In the genomic region with DNA sequence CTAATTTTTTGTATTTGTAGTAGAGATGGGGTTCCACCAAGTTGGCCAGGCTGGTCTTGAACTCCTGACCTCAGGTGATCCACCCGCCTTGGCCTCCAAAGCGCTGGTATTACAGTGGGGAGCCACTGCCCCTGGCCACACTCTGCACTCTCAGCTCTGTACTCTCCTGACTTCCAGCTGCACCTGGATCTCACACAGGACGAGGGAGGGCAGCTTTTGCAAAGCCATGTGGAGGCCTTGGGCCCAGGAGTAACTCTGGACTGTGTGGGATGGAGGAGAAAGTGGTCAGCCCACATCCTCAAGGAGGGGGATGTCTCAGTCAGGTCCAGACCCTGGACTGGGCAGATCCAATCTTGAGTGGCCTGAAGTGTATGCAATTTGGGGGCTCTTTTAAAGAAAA, we compare ENCODE assay signal across 16 cellular contexts. TPM values are rescaled to one million over a fixed set of nuclear protein-coding genes. Genes with fewer than 3 reads are reported as not detected.
A peak's percentile ranks its signal among the peaks of the same experiment; 100 is the strongest.
DNase-seq lines count a peak whose midpoint lies in the region; ATAC-seq, FAIRE-seq and TF ChIP-seq lines count a peak whose summit lies in the region.
"Had no signal": no experiment of that assay in that cellular context is flagged by ENCODE, and none has a peak within 500 bp of the region (broad histone marks: within the 10 kb centered on the region; RNA-seq: fewer than 3 reads in every experiment).

No MANE protein-coding gene starts in this region.

- H3K4me1 ChIP-seq in mesenchymal stem cell (ENCODE audit: control insufficient read depth, insufficient read depth, low read depth, low read length) (no peaks in the 10 kb centered on the region), stomach (no peaks in the 10 kb centered on the region), pancreas (no peaks in the 10 kb centered on the region)

- no peaks in the 10 kb centered on the region for H3K9me3 Mint-ChIP-seq in CD4-positive, alpha-beta T cell
- H3K9me3 Mint-ChIP-seq: IgD-negative memory B cell had no signal

- H3K4me1 Mint-ChIP-seq in CD4-positive, alpha-beta T cell (ENCODE audit: low read depth): no peaks in the 10 kb centered on the region
- H3K4me1 Mint-ChIP-seq: IgD-negative memory B cell had no signal

- no peak for FAIRE-seq in pancreas (lab: Jason Lieb, UNC)
- no peak for FAIRE-seq in H54 (lab: Jason Lieb, UNC)
- FAIRE-seq: A204.1 had no signal

- no peak overlapping the region for H3K9ac ChIP-seq in mesenchymal stem cell (ENCODE audit: low read length)

- CTCF ChIA-PET in CD4-positive, alpha-beta T cell (lab: Charles Lee): no interaction called here

- H2BK120ac ChIP-seq in mesenchymal stem cell (ENCODE audit: low read depth, low read length): no peak overlapping the region

- H3K9me3 ChIP-seq in WERI-Rb-1 (ENCODE audit: severe bottlenecking) (peaks cover under 1% of the 10 kb centered on the region), mesenchymal stem cell (ENCODE audit: control insufficient read depth, low read length) (no peaks in the 10 kb centered on the region), stomach (no peaks in the 10 kb centered on the region), pancreas (no peaks in the 10 kb centered on the region)
- peaks cover 5% of the 10 kb centered on the region for H3K9me3 ChIP-seq in CD4-positive, alpha-beta T cell (ENCODE audit: control insufficient read depth, low read length)

- no peak overlapping the region for H3K4me3 ChIP-seq in WERI-Rb-1 (ENCODE audit: low read depth, low read length)
- no peak overlapping the region for H3K4me3 ChIP-seq in mesenchymal stem cell (ENCODE audit: insufficient read depth in 1 of 2, low read depth in 1 of 2, low read length in 2 of 2)
- H3K4me3 ChIP-seq in stomach: no peak overlapping the region
- no peak overlapping the region for H3K4me3 ChIP-seq in pancreas

- no peak overlapping the region for H2AK5ac ChIP-seq in mesenchymal stem cell (ENCODE audit: low read length, severe bottlenecking)

- TF ChIP-seq POLR2A in stomach (IDR thresholded peaks at IDR 0.05): no peak
- TF ChIP-seq POLR2A in H54 (IDR thresholded peaks at IDR 0.05; ENCODE audit: low read depth, low read length): no peak

- no peak overlapping the region for H3K18ac ChIP-seq in mesenchymal stem cell (ENCODE audit: low read depth in 1 of 2, low read length in 2 of 2)

- intact Hi-C loops in stomach (cut with DNase I; ENCODE audit: low total_unique reads): no loop called here
- intact Hi-C loops in pancreas (cut with DNase I): no loop called here
- intact Hi-C loops in CD4-positive, alpha-beta T cell (cut with DNase I, micrococcal nuclease): no loop called here

- H3K4me2 ChIP-seq in mesenchymal stem cell (ENCODE audit: low read length, poor library complexity, severe bottlenecking): no peak overlapping the region

- H2BK15ac ChIP-seq in mesenchymal stem cell (ENCODE audit: low read depth, poor library complexity, severe bottlenecking): no peak overlapping the region

- TF ChIP-seq CTCF in WERI-Rb-1 (IDR thresholded peaks at IDR 0.05; ENCODE audit: low read depth, low read length) (no peak), stomach (IDR thresholded peaks at IDR 0.05) (no peak), pancreas (IDR thresholded peaks at IDR 0.05) (no peak)
- no peak for TF ChIP-seq CTCF in CD4-positive, alpha-beta T cell (IDR thresholded peaks at IDR 0.05)

- no peak overlapping the region for H3K4me3 Mint-ChIP-seq in CD4-positive, alpha-beta T cell
- H3K4me3 Mint-ChIP-seq: IgD-negative memory B cell had no signal

- TF ChIP-seq EP300 in stomach (IDR thresholded peaks at IDR 0.05): no peak

- no peaks in the 10 kb centered on the region for H3K79me1 ChIP-seq in mesenchymal stem cell (replicated peaks; ENCODE audit: low read length, poor library complexity, severe bottlenecking)

- no peak overlapping the region for H2BK5ac ChIP-seq in mesenchymal stem cell (ENCODE audit: low read depth, low read length, poor library complexity, severe bottlenecking)

- no peak for ATAC-seq in pancreas
- no peak for ATAC-seq in CD4-positive, alpha-beta T cell (ENCODE audit: poor library complexity)

- no peak overlapping the region for H3K14ac ChIP-seq in mesenchymal stem cell (ENCODE audit: low read length in 2 of 2)

- no peaks in the 10 kb centered on the region for H3K36me3 ChIP-seq in WERI-Rb-1
- H3K36me3 ChIP-seq in mesenchymal stem cell (ENCODE audit: control insufficient read depth in 1 of 2, insufficient read depth in 2 of 2, low read depth in 1 of 2, low read length in 2 of 2): peaks cover 0 to 4% of the 10 kb centered on the region in 2 experiments
- H3K36me3 ChIP-seq in stomach: no peaks in the 10 kb centered on the region
- no peaks in the 10 kb centered on the region for H3K36me3 ChIP-seq in pancreas

- no peak overlapping the region for H3K23ac ChIP-seq in mesenchymal stem cell (ENCODE audit: low read length in 2 of 2)

- WGBS in mesenchymal stem cell: 77% methylated on average over 2 of the region's 3 CpGs
- 61 to 84% (median 77%) methylated on average over 2 to 3 of the region's 3 CpGs for WGBS in stomach, 5 donors
- WGBS in pancreas, 2 donors: 85 to 91% methylated on average over 3 of the region's 3 CpGs

- peak overlapping the region; percentile 18 for H4K91ac ChIP-seq in mesenchymal stem cell (ENCODE audit: low read length)

- no peaks in the 10 kb centered on the region for H3K27me3 Mint-ChIP-seq in CD4-positive, alpha-beta T cell

- H3K27me3 ChIP-seq in WERI-Rb-1 (ENCODE audit: insufficient read depth, low read depth, severe bottlenecking): no peaks in the 10 kb centered on the region
- H3K27me3 ChIP-seq in mesenchymal stem cell (ENCODE audit: control insufficient read depth in 1 of 2, insufficient read depth in 1 of 2, low read length in 2 of 2): peaks cover 0 to 4% of the 10 kb centered on the region in 2 experiments
- no peaks in the 10 kb centered on the region for H3K27me3 ChIP-seq in stomach
- H3K27me3 ChIP-seq in pancreas: no peaks in the 10 kb centered on the region
- H3K27me3 ChIP-seq in CD4-positive, alpha-beta T cell (ENCODE audit: control insufficient read depth, insufficient read depth, low read length): no peaks in the 10 kb centered on the region

- H2AFZ ChIP-seq in mesenchymal stem cell (ENCODE audit: low read depth, low read length): no peak overlapping the region

- no peak overlapping the region for H3K27ac ChIP-seq in WERI-Rb-1
- no peak overlapping the region for H3K27ac ChIP-seq in mesenchymal stem cell (ENCODE audit: low read length, poor library complexity, severe bottlenecking)
- H3K27ac ChIP-seq in stomach: no peak overlapping the region
- H3K27ac ChIP-seq in pancreas: no peak overlapping the region
- no peak overlapping the region for H3K27ac ChIP-seq in CD4-positive, alpha-beta T cell (ENCODE audit: low read depth, low read length)

- no peak overlapping the region for H4K8ac ChIP-seq in mesenchymal stem cell (ENCODE audit: low read length)

- no peak overlapping the region for H2BK12ac ChIP-seq in mesenchymal stem cell (ENCODE audit: low read length in 2 of 2)

- H3K4ac ChIP-seq in mesenchymal stem cell (ENCODE audit: low read depth in 1 of 2, low read length in 2 of 2): no peak overlapping the region

- no peak overlapping the region for H3K27ac Mint-ChIP-seq in CD4-positive, alpha-beta T cell

- peak; percentile 44 for DNase-seq in activated CD8-positive, alpha-beta memory T cell treated with anti-CD3 and anti-CD28 coated beads, Interleukin-2, amount 50 U/mL, for 48 hours
- no peak for DNase-seq in activated CD8-positive, alpha-beta memory T cell treated with anti-CD3 and anti-CD28 coated beads, Interleukin-2, amount 50 U/mL, for 4 hours
- DNase-seq in WERI-Rb-1: peak; percentile 4
- DNase-seq in mesenchymal stem cell: no peak
- DNase-seq in stomach: peak; percentile 13
- no peak for DNase-seq in pancreas
- DNase-seq in CD4-positive, alpha-beta T cell: no peak
- no peak for DNase-seq in H54 (ENCODE audit: insufficient read length, low spot score)
- DNase-seq: C1 segment of cervical spinal cord, DMS153, MV-4-11, NCI-H146, NCI-H345 had no signal

- H3K36me3 Mint-ChIP-seq in CD4-positive, alpha-beta T cell (ENCODE audit: low read depth): no peaks in the 10 kb centered on the region

- POLR2A ChIA-PET in CD4-positive, alpha-beta T cell (lab: Charles Lee): no interaction called here

RNA-seq across cellular contexts. Expression of a gene that starts 23.0 kb away (rescaled TPM):
- 0.14 TPM for polyA plus RNA-seq in mesenchymal stem cell (2013, experiment 1 of 2)
- 0.12 TPM for polyA plus RNA-seq in mesenchymal stem cell (2013, experiment 2 of 2)
- total RNA-seq in stomach: under 1 TPM in 1 of 5 donors, not detected in 4; 0.73 TPM
- polyA plus RNA-seq in stomach: under 1 TPM; 0.31 to 0.55 (median 0.46) TPM
- total RNA-seq in pancreas: 1 to 10 TPM; 3.0 to 6.1 (median 3.8) TPM
- 1 to 10 TPM; 6.3 to 7.2 TPM for polyA plus RNA-seq in pancreas
- total RNA-seq in CD4-positive, alpha-beta T cell: not detected
- total RNA-seq: HT-29 had no signal
- polyA plus RNA-seq: IgD-negative memory B cell had no signal

Comparison
In these comparisons a context has a peak if more than half of its experiments do, and no peak if none do; other contexts are left out.
1. DNase-seq: peak in activated CD8-positive, alpha-beta memory T cell treated with anti-CD3 and anti-CD28 coated beads, Interleukin-2, amount 50 U/mL, for 48 hours (single experiment), WERI-Rb-1 (single experiment) and stomach (single experiment); none in activated CD8-positive, alpha-beta memory T cell treated with anti-CD3 and anti-CD28 coated beads, Interleukin-2, amount 50 U/mL, for 4 hours (single experiment), mesenchymal stem cell (single experiment), pancreas (0 of 6), CD4-positive, alpha-beta T cell (0 of 10) and H54 (single experiment).